In genomic region chr17:79721993-79722671, GRCh38 we compare ENCODE assay signal across 1 cellular context.
TF ChIP-seq lines count a peak whose summit lies in the region.

No MANE protein-coding gene starts in this region.

TF ChIP-seq in HepG2, 621 proteins besides CTCF, POLR2A, EP300 and RAD21 (continued from another document and continues in another):
- TF ChIP-seq REXO4 (CRISPR knock-in tag; IDR thresholded peaks at IDR 0.05; ENCODE audit: borderline replicate concordance), result no peak
- no peak for TF ChIP-seq TBL1XR1 (IDR thresholded peaks at IDR 0.05; ENCODE audit: borderline replicate concordance, low read length, partially characterized antibody)
- no peak for TF ChIP-seq ZNF275 (CRISPR knock-in tag; IDR thresholded peaks at IDR 0.05; ENCODE audit: borderline replicate concordance)
- no peak for TF ChIP-seq AHDC1 (CRISPR knock-in tag; IDR thresholded peaks at IDR 0.05; ENCODE audit: borderline replicate concordance)
- TF ChIP-seq NR1H2 (CRISPR knock-in tag; IDR thresholded peaks at IDR 0.05; ENCODE audit: borderline replicate concordance, low read depth), result no peak
- no peak for TF ChIP-seq NFE2L1 (CRISPR knock-in tag; IDR thresholded peaks at IDR 0.05; ENCODE audit: borderline replicate concordance)
- TF ChIP-seq ZNF124 (CRISPR knock-in tag; IDR thresholded peaks at IDR 0.05), result 0 out of 2 replicates have a peak, but pooled peaks have one; percentile 51
- no peak for TF ChIP-seq ZNF678 (CRISPR knock-in tag; IDR thresholded peaks at IDR 0.05)
- no peak for TF ChIP-seq ZBTB38 (CRISPR knock-in tag; IDR thresholded peaks at IDR 0.05)
- TF ChIP-seq, protein P1, sequence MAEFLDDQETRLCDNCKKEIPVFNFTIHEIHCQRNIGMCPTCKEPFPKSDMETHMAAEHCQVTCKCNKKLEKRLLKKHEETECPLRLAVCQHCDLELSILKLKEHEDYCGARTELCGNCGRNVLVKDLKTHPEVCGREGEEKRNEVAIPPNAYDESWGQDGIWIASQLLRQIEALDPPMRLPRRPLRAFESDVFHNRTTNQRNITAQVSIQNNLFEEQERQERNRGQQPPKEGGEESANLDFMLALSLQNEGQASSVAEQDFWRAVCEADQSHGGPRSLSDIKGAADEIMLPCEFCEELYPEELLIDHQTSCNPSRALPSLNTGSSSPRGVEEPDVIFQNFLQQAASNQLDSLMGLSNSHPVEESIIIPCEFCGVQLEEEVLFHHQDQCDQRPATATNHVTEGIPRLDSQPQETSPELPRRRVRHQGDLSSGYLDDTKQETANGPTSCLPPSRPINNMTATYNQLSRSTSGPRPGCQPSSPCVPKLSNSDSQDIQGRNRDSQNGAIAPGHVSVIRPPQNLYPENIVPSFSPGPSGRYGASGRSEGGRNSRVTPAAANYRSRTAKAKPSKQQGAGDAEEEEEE (CRISPR knock-in tag; IDR thresholded peaks at IDR 0.05; ENCODE audit: borderline replicate concordance), result no peak
- TF ChIP-seq EZH2 (conservative IDR thresholded peaks at IDR 0.05; ENCODE audit: low read depth, low read length), result no peak
- no peak for TF ChIP-seq CHD2 (IDR thresholded peaks at IDR 0.05; ENCODE audit: low read depth, low read length)
- TF ChIP-seq RFX1 (IDR thresholded peaks at IDR 0.05), result no peak
- TF ChIP-seq ZSCAN12 (CRISPR knock-in tag; IDR thresholded peaks at IDR 0.05), result no peak
- TF ChIP-seq, protein P2, sequence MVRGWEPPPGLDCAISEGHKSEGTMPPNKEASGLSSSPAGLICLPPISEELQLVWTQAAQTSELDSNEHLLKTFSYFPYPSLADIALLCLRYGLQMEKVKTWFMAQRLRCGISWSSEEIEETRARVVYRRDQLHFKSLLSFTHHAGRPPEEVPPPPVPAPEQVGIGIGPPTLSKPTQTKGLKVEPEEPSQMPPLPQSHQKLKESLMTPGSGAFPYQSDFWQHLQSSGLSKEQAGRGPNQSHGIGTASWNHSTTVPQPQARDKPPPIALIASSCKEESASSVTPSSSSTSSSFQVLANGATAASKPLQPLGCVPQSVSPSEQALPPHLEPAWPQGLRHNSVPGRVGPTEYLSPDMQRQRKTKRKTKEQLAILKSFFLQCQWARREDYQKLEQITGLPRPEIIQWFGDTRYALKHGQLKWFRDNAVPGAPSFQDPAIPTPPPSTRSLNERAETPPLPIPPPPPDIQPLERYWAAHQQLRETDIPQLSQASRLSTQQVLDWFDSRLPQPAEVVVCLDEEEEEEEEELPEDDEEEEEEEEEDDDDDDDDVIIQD (CRISPR knock-in tag; IDR thresholded peaks at IDR 0.05; ENCODE audit: low read depth), result 0 out of 2 replicates have a peak, but pooled peaks have one; percentile 22
- TF ChIP-seq ZSCAN9 (CRISPR knock-in tag; IDR thresholded peaks at IDR 0.05; ENCODE audit: borderline replicate concordance), result 0 out of 2 replicates have a peak, but pooled peaks have one; percentile 41
- TF ChIP-seq, protein P3, sequence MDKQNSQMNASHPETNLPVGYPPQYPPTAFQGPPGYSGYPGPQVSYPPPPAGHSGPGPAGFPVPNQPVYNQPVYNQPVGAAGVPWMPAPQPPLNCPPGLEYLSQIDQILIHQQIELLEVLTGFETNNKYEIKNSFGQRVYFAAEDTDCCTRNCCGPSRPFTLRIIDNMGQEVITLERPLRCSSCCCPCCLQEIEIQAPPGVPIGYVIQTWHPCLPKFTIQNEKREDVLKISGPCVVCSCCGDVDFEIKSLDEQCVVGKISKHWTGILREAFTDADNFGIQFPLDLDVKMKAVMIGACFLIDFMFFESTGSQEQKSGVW (CRISPR knock-in tag; IDR thresholded peaks at IDR 0.05; ENCODE audit: borderline replicate concordance), result no peak
- no peak for TF ChIP-seq SRF (IDR thresholded peaks at IDR 0.05; ENCODE audit: low read depth, low read length)
- 0 out of 2 replicates have a peak, but pooled peaks have one; percentile 46 for TF ChIP-seq ZNF747 (CRISPR knock-in tag; IDR thresholded peaks at IDR 0.05; ENCODE audit: borderline replicate concordance)
- no peak for TF ChIP-seq EEA1 (CRISPR knock-in tag; IDR thresholded peaks at IDR 0.05; ENCODE audit: borderline replicate concordance)
- TF ChIP-seq CBX1 (IDR thresholded peaks at IDR 0.05; ENCODE audit: low read depth), result no peak
- no peak for TF ChIP-seq RBFOX2 (IDR thresholded peaks at IDR 0.05; ENCODE audit: low read depth, low read length)
- TF ChIP-seq MED1 (CRISPR knock-in tag; IDR thresholded peaks at IDR 0.05), result peak; percentile 62
- no peak for TF ChIP-seq DNMT3B (CRISPR knock-in tag; conservative IDR thresholded peaks at IDR 0.05)
- peak; percentile 53; the same call in 1 of the 2 replicates for TF ChIP-seq ZSCAN25 (CRISPR knock-in tag; IDR thresholded peaks at IDR 0.05)
- no peak for TF ChIP-seq E2F2 (CRISPR knock-in tag; IDR thresholded peaks at IDR 0.05; ENCODE audit: borderline replicate concordance)
- no peak for TF ChIP-seq MXD1 (CRISPR knock-in tag; IDR thresholded peaks at IDR 0.05)
- no peak for TF ChIP-seq HDAC1 (CRISPR knock-in tag; IDR thresholded peaks at IDR 0.05)
- 0 out of 2 replicates have a peak, but pooled peaks have one; percentile 10 for TF ChIP-seq ZNF501 (CRISPR knock-in tag; IDR thresholded peaks at IDR 0.05)
- TF ChIP-seq CBX5 (CRISPR knock-in tag; IDR thresholded peaks at IDR 0.05; ENCODE audit: borderline replicate concordance), result peak; percentile 14; the same call in 1 of the 2 replicates
- no peak for TF ChIP-seq KLF15 (CRISPR knock-in tag; IDR thresholded peaks at IDR 0.05; ENCODE audit: borderline replicate concordance)
- no peak for TF ChIP-seq MZF1 (CRISPR knock-in tag; IDR thresholded peaks at IDR 0.05; ENCODE audit: borderline replicate concordance)
- TF ChIP-seq, protein P4, sequence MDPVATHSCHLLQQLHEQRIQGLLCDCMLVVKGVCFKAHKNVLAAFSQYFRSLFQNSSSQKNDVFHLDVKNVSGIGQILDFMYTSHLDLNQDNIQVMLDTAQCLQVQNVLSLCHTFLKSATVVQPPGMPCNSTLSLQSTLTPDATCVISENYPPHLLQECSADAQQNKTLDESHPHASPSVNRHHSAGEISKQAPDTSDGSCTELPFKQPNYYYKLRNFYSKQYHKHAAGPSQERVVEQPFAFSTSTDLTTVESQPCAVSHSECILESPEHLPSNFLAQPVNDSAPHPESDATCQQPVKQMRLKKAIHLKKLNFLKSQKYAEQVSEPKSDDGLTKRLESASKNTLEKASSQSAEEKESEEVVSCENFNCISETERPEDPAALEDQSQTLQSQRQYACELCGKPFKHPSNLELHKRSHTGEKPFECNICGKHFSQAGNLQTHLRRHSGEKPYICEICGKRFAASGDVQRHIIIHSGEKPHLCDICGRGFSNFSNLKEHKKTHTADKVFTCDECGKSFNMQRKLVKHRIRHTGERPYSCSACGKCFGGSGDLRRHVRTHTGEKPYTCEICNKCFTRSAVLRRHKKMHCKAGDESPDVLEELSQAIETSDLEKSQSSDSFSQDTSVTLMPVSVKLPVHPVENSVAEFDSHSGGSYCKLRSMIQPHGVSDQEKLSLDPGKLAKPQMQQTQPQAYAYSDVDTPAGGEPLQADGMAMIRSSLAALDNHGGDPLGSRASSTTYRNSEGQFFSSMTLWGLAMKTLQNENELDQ (CRISPR knock-in tag; IDR thresholded peaks at IDR 0.05; ENCODE audit: borderline replicate concordance), result no peak
- no peak for TF ChIP-seq CHCHD3 (CRISPR knock-in tag; IDR thresholded peaks at IDR 0.05)
- TF ChIP-seq STAT6 (CRISPR knock-in tag; IDR thresholded peaks at IDR 0.05; ENCODE audit: borderline replicate concordance), result no peak
- no peak for TF ChIP-seq HCFC1 (IDR thresholded peaks at IDR 0.05; ENCODE audit: low read depth, low read length)
- TF ChIP-seq ZNF282 (IDR thresholded peaks at IDR 0.05; ENCODE audit: partially characterized antibody), result no peak
- TF ChIP-seq HOXD1 (CRISPR knock-in tag; IDR thresholded peaks at IDR 0.05), result peak; percentile 62; the same call in 1 of the 2 replicates
- no peak for TF ChIP-seq ZNF121 (CRISPR knock-in tag; IDR thresholded peaks at IDR 0.05)
- TF ChIP-seq ZNF768 (CRISPR knock-in tag; IDR thresholded peaks at IDR 0.05), result no peak; the same call in 1 of the 2 replicates
- TF ChIP-seq GLI4 (CRISPR knock-in tag; IDR thresholded peaks at IDR 0.05; ENCODE audit: borderline replicate concordance), result no peak
- TF ChIP-seq TCF12 (IDR thresholded peaks at IDR 0.05), result no peak
- no peak for TF ChIP-seq TCF12 (CRISPR knock-in tag; IDR thresholded peaks at IDR 0.05)
- no peak for TF ChIP-seq IRX3 (CRISPR knock-in tag; IDR thresholded peaks at IDR 0.05; ENCODE audit: borderline replicate concordance, low read depth)
- TF ChIP-seq, protein P5, sequence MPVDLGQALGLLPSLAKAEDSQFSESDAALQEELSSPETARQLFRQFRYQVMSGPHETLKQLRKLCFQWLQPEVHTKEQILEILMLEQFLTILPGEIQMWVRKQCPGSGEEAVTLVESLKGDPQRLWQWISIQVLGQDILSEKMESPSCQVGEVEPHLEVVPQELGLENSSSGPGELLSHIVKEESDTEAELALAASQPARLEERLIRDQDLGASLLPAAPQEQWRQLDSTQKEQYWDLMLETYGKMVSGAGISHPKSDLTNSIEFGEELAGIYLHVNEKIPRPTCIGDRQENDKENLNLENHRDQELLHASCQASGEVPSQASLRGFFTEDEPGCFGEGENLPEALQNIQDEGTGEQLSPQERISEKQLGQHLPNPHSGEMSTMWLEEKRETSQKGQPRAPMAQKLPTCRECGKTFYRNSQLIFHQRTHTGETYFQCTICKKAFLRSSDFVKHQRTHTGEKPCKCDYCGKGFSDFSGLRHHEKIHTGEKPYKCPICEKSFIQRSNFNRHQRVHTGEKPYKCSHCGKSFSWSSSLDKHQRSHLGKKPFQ (CRISPR knock-in tag; IDR thresholded peaks at IDR 0.05; ENCODE audit: insufficient replicate concordance), result no peak
- no peak for TF ChIP-seq ZNF724P (CRISPR knock-in tag; IDR thresholded peaks at IDR 0.05; ENCODE audit: borderline replicate concordance)
